ENCODE assay signal across 34 cellular contexts in genomic region chr17:12605222-12605621, GRCh38.
DNase-seq lines count a peak whose midpoint lies in the region; ATAC-seq and TF ChIP-seq lines count a peak whose summit lies in the region.
"Had no signal": no experiment of that assay in that cellular context is flagged by ENCODE, and none has a peak within 500 bp of the region (broad histone marks: within the 10 kb centered on the region; RNA-seq: fewer than 3 reads in every experiment).

No MANE protein-coding gene starts in this region.

- H3K4me1 ChIP-seq in mucosa of descending colon (ENCODE audit: low read depth): peaks cover 12% of the 10 kb centered on the region
- H3K4me1 ChIP-seq in heart left ventricle: no peaks in the 10 kb centered on the region
- H3K4me1 ChIP-seq: suprapubic skin, upper lobe of left lung had no signal

- H3K4me3 ChIP-seq in mucosa of descending colon: no peak overlapping the region
- H3K4me3 ChIP-seq in heart left ventricle: no peak overlapping the region
- H3K4me3 ChIP-seq: GM12878, suprapubic skin, upper lobe of left lung had no signal

- H3K9me3 ChIP-seq in mucosa of descending colon: no peaks in the 10 kb centered on the region
- H3K9me3 ChIP-seq in heart left ventricle: no peaks in the 10 kb centered on the region
- H3K9me3 ChIP-seq: suprapubic skin, upper lobe of left lung had no signal

- H3K36me3 Mint-ChIP-seq in MCF 10A (ENCODE audit: insufficient read depth, unreplicated experiment): no peaks in the 10 kb centered on the region
- H3K36me3 Mint-ChIP-seq: brain; CD8-positive, alpha-beta T cell had no signal

- ATAC-seq in mucosa of descending colon (peak; percentile 82), heart left ventricle (no peak)
- ATAC-seq: activated CD4-positive, CD25-positive, alpha-beta regulatory T cell treated with anti-CD3 and anti-CD28 coated beads, Interleukin-2, amount 50 U/mL, for 24 hours; activated T-cell treated with anti-CD3 and anti-CD28 coated beads, Interleukin-2, amount 50 U/mL, for 72 hours; CD8-positive, alpha-beta T cell; GM12878; HepG2; naive thymus-derived CD4-positive, alpha-beta T cell had no signal

- no peaks in the 10 kb centered on the region for H3K27me3 ChIP-seq in heart left ventricle
- H3K27me3 ChIP-seq: suprapubic skin, upper lobe of left lung had no signal

- TF ChIP-seq POLR2A in heart left ventricle (IDR thresholded peaks at IDR 0.05): no peak

- intact Hi-C loops in mucosa of descending colon (cut with DNase I, micrococcal nuclease): no loop called here
- intact Hi-C loops in heart left ventricle (cut with DNase I): no loop called here
- intact Hi-C loops in MCF 10A (cut with micrococcal nuclease): no loop called here

- H3K27ac Mint-ChIP-seq in MCF 10A (ENCODE audit: low read depth, unreplicated experiment): no peak overlapping the region
- H3K27ac Mint-ChIP-seq: activated T-cell treated with anti-CD3 and anti-CD28 coated beads, Interleukin-2, amount 50 U/mL, for 72 hours; brain; CD8-positive, alpha-beta T cell; H9; naive thymus-derived CD4-positive, alpha-beta T cell had no signal

- no TSS peak for BruUV-seq in MCF 10A (replicated peaks; lab: Mats Ljungman, UMichigan)

- DNase-seq in Daoy (ENCODE audit: low read depth): peak; percentile 83
- peak; percentile 71 for DNase-seq in M059J (ENCODE audit: low read depth)
- DNase-seq in fibroblast of gingiva (ENCODE audit: low read depth): peak; percentile 33
- peak in 1 of 3 donors; percentile 35 for DNase-seq in mucosa of descending colon
- DNase-seq in NCI-H1930 (lab: John Stamatoyannopoulos, UW): no peak
- DNase-seq in heart left ventricle: no peak
- no peak for DNase-seq in GM20000 (ENCODE audit: low spot score)
- DNase-seq in MCF 10A (ENCODE audit: unreplicated experiment): no peak
- DNase-seq: activated CD4-positive, alpha-beta T cell treated with anti-CD3 and anti-CD28 coated beads, Interleukin-2, amount 50 U/mL, for 4 hours; activated naive CD4-positive, alpha-beta T cell; activated T-cell treated with anti-CD3 and anti-CD28 coated beads, Interleukin-2, amount 50 U/mL, for 72 hours; AML-193; CD8-positive, alpha-beta T cell; glutamatergic neuron; H9; Karpas-422; kidney; midbrain; MV-4-11; naive thymus-derived CD4-positive, alpha-beta T cell; NCI-H1436; NCI-H2081 treated with DMSO at 0.1 percent for 48 hours; NCI-H2227 treated with DMSO at 0.1 percent for 48 hours; NCI-H526; occipital lobe; SHP77 treated with DMSO at 0.1 percent for 48 hours; small intestine; stimulated activated naive CD4-positive, alpha-beta T cell treated with Interleukin-2 at 50 U/mL for 16 hours; upper lobe of left lung had no signal

- peaks cover 40% of the 10 kb centered on the region for H3K27me3 Mint-ChIP-seq in MCF 10A (ENCODE audit: insufficient read depth, unreplicated experiment)
- H3K27me3 Mint-ChIP-seq: brain had no signal

- POLR2A ChIA-PET in MCF 10A (lab: Yijun Ruan, JAX): no interaction called here

- H3K4me3 Mint-ChIP-seq in MCF 10A (ENCODE audit: unreplicated experiment): no peak overlapping the region
- H3K4me3 Mint-ChIP-seq: activated T-cell treated with anti-CD3 and anti-CD28 coated beads, Interleukin-2, amount 50 U/mL, for 72 hours; brain; CD8-positive, alpha-beta T cell; H9; naive thymus-derived CD4-positive, alpha-beta T cell had no signal

- WGBS in heart left ventricle, 4 donors: 91 to 96% (median 95%) methylated on average over 5 of the region's 5 CpGs

- no peak overlapping the region for H3K27ac ChIP-seq in heart left ventricle
- H3K27ac ChIP-seq: suprapubic skin, upper lobe of left lung had no signal

- TF ChIP-seq CTCF in mucosa of descending colon (IDR thresholded peaks at IDR 0.05): no peak
- TF ChIP-seq CTCF in heart left ventricle (IDR thresholded peaks at IDR 0.05): no peak
- TF ChIP-seq CTCF in GM20000 (IDR thresholded peaks at IDR 0.05; ENCODE audit: extremely low read depth, missing control alignments): no peak
- no peak for TF ChIP-seq CTCF in MCF 10A (IDR thresholded peaks at IDR 0.05; ENCODE audit: unreplicated experiment)

- CTCF ChIA-PET in MCF 10A (lab: Yijun Ruan, JAX): no interaction called here

- H3K4me1 Mint-ChIP-seq in MCF 10A (ENCODE audit: insufficient read depth, unreplicated experiment): no peaks in the 10 kb centered on the region
- H3K4me1 Mint-ChIP-seq: brain; H9; naive thymus-derived CD4-positive, alpha-beta T cell had no signal

- H3K36me3 ChIP-seq in mucosa of descending colon (ENCODE audit: low read depth) (no peaks in the 10 kb centered on the region), heart left ventricle (no peaks in the 10 kb centered on the region)
- H3K36me3 ChIP-seq: suprapubic skin, upper lobe of left lung had no signal

- H3K9me3 Mint-ChIP-seq in MCF 10A (ENCODE audit: unreplicated experiment): peaks cover 8% of the 10 kb centered on the region
- H3K9me3 Mint-ChIP-seq: brain, H9 had no signal

Comparison
In these comparisons a context has a peak if more than half of its experiments do, and no peak if none do; other contexts are left out.
1. DNase-seq: peak in Daoy (single experiment), M059J (single experiment) and fibroblast of gingiva (single experiment); none in NCI-H1930 (0 of 2), heart left ventricle (0 of 5), GM20000 (single experiment) and MCF 10A (single experiment).